ENCODE assay signal across 24 cellular contexts in genomic region chr11:89249196-89249595, GRCh38.
"Had no signal": no experiment of that assay in that cellular context is flagged by ENCODE, and none has a peak within 500 bp of the region (broad histone marks: within the 10 kb centered on the region; RNA-seq: fewer than 3 reads in every experiment).

No MANE protein-coding gene starts in this region.

- H3K4me3 Mint-ChIP-seq: memory B cell; natural killer cell; stimulated activated effector memory CD8-positive, alpha-beta T cell treated with anti-CD3 and anti-CD28 coated beads, Interleukin-12 subunit alpha, Interleukin-12 subunit beta, amount 100 ng/mL, for 72 hours had no signal

- FAIRE-seq: keratinocyte, pancreas had no signal

- H3K27me3 ChIP-seq: gastrocnemius medialis, pancreas, right atrium auricular region, sigmoid colon, stomach, thyroid gland, vagina had no signal

- H3K27ac Mint-ChIP-seq: memory B cell; natural killer cell; stimulated activated effector memory CD8-positive, alpha-beta T cell treated with anti-CD3 and anti-CD28 coated beads, Interleukin-12 subunit alpha, Interleukin-12 subunit beta, amount 100 ng/mL, for 72 hours had no signal

- H3K36me3 Mint-ChIP-seq: memory B cell; stimulated activated effector memory CD8-positive, alpha-beta T cell treated with anti-CD3 and anti-CD28 coated beads, Interleukin-12 subunit alpha, Interleukin-12 subunit beta, amount 100 ng/mL, for 72 hours had no signal

- H3K9me3 ChIP-seq: gastrocnemius medialis, lower lobe of right lung, pancreas, right atrium auricular region, sigmoid colon, stomach, thyroid gland, vagina had no signal

- H3K4me1 Mint-ChIP-seq: memory B cell; natural killer cell; stimulated activated effector memory CD8-positive, alpha-beta T cell treated with anti-CD3 and anti-CD28 coated beads, Interleukin-12 subunit alpha, Interleukin-12 subunit beta, amount 100 ng/mL, for 72 hours had no signal

- H3K27ac ChIP-seq: epithelial cell of prostate, gastrocnemius medialis, lower lobe of right lung, pancreas, right atrium auricular region, sigmoid colon, stomach, thyroid gland, vagina had no signal

- H3K36me3 ChIP-seq: gastrocnemius medialis, lower lobe of right lung, pancreas, right atrium auricular region, sigmoid colon, stomach, thyroid gland, vagina had no signal

- H3K4me3 ChIP-seq: gastrocnemius medialis, lower lobe of right lung, pancreas, right atrium auricular region, sigmoid colon, stomach, thyroid gland, vagina had no signal

- H3K27me3 Mint-ChIP-seq: memory B cell had no signal

- DNase-seq: cortex of kidney; effector CD4-positive, alpha-beta T cell; foreskin fibroblast; gastrocnemius medialis; head of caudate nucleus; left ventricle myocardium superior; lower lobe of right lung; natural killer cell; occipital lobe; pancreas; sigmoid colon; stimulated activated CD4-positive, alpha-beta T cell treated with anti-CD3 and anti-CD28 coated beads, Interleukin-2, amount 100 ng/mL, for 24 hours; stimulated activated CD4-positive, alpha-beta T cell treated with anti-CD3 and anti-CD28 coated beads, Interleukin-4, amount 100 ng/mL, for 24 hours; stimulated activated naive CD4-positive, alpha-beta T cell treated with Interleukin-2 at 50 U/mL for 16 hours; stomach; thyroid gland; trophoblast cell had no signal

- H3K4me1 ChIP-seq: gastrocnemius medialis, lower lobe of right lung, pancreas, right atrium auricular region, sigmoid colon, stomach, thyroid gland, vagina had no signal

- ATAC-seq: esophagus mucosa; gastrocnemius medialis; left ventricle myocardium superior; lower lobe of right lung; natural killer cell; pancreas; stimulated activated effector memory CD8-positive, alpha-beta T cell treated with anti-CD3 and anti-CD28 coated beads, Interleukin-12 subunit alpha, Interleukin-12 subunit beta, amount 100 ng/mL, for 72 hours had no signal
